In the genomic region with DNA sequence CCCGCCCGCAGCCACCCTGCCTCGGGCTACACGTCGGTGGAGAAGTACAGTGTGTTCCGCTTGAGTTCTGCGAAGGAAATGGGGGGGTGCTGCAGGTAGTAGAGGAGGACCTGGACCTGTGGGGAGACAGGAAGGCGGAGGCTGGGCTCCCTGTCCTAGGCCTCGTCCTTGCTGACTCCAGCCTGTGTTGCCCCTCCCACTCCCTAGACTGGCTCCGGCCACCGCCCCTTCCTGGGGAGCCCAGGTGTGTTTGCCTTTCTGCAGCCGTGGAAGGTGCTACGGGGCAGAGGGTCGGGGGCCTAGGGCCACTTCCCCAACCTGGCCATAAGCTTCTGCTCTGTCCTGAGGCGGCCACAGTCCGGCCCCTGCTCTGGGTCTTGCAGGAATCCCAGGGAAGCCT, we compare ENCODE assay signal across 10 cellular contexts. TPM values are rescaled to one million over a fixed set of nuclear protein-coding genes. Genes with fewer than 3 reads are reported as not detected.
DNase-seq lines count a peak whose midpoint lies in the region; ATAC-seq and TF ChIP-seq lines count a peak whose summit lies in the region.
"Had no signal": no experiment of that assay in that cellular context is flagged by ENCODE, and none has a peak within 500 bp of the region (broad histone marks: within the 10 kb centered on the region; RNA-seq: fewer than 3 reads in every experiment).

No MANE protein-coding gene starts in this region.

- no peaks in the 10 kb centered on the region for H3K9me3 ChIP-seq in lung (ENCODE audit: control insufficient read depth in 2 of 2, insufficient read depth in 1 of 2, low read length in 1 of 2)
- H3K9me3 ChIP-seq in thoracic aorta = no peaks in the 10 kb centered on the region

- H3K27ac ChIP-seq in cingulate gyrus (ENCODE audit: low read depth, low read length) (peak overlapping the region; percentile 86), lung (ENCODE audit: low read depth in 1 of 2, low read length in 1 of 2) (peak overlapping the region; percentile 67 to 85), thoracic aorta (peak overlapping the region; percentile 75 to 81)
- H3K27ac ChIP-seq: 22Rv1 had no signal

- H3K4me1 ChIP-seq in lung (ENCODE audit: control insufficient read depth in 2 of 2, insufficient read depth in 2 of 2, low read length in 2 of 2) (peaks cover 6 to 34% of the 10 kb centered on the region in 2 donors), thoracic aorta (ENCODE audit: control insufficient read depth in 1 of 2, low read depth in 2 of 2) (peaks cover 68 to 94% of the 10 kb centered on the region in 2 donors)

- no peak overlapping the region for H3K4me3 ChIP-seq in lung
- peak overlapping the region; percentile 39 for H3K4me3 ChIP-seq in thoracic aorta

- H3K27me3 ChIP-seq in lung (ENCODE audit: control insufficient read depth, insufficient read depth) (no peaks in the 10 kb centered on the region), thoracic aorta (replicated peaks; ENCODE audit: insufficient read depth) (no peaks in the 10 kb centered on the region)

- no peak for TF ChIP-seq CTCF in lung (IDR thresholded peaks at IDR 0.05; ENCODE audit: control extremely low read depth, extremely low read depth)
- no peak for TF ChIP-seq CTCF in thoracic aorta (IDR thresholded peaks at IDR 0.05)

- H3K36me3 ChIP-seq in lung (ENCODE audit: control insufficient read depth in 2 of 2, insufficient read depth in 2 of 2, low read length in 2 of 2) = peaks cover 0 to 69% of the 10 kb centered on the region in 2 donors
- H3K36me3 ChIP-seq in thoracic aorta = peaks cover 30% of the 10 kb centered on the region

- WGBS in lung, 2 donors = 63 to 81% methylated on average over 16 of the region's 16 CpGs

- DNase-seq in DMS53 (lab: John Stamatoyannopoulos, UW) = peak; percentile 18
- DNase-seq in DMS53 treated with DMSO at 0.1 percent for 48 hours (lab: John Stamatoyannopoulos, UW; ENCODE audit: unreplicated experiment) = no peak
- no peak for DNase-seq in lung (ENCODE audit: low spot score)
- DNase-seq in thoracic aorta (ENCODE audit: low spot score) = no peak
- DNase-seq in G401 (ENCODE audit: low spot score) = no peak
- DNase-seq in NCI-H146 (lab: John Stamatoyannopoulos, UW) = no peak
- DNase-seq in COR-L47 (lab: John Stamatoyannopoulos, UW) = no peak
- DNase-seq: mesenchymal stem cell had no signal

- in situ Hi-C loops in G401 (cut with HindIII; ENCODE audit: low sequenced_read_pairs) = no loop called here

- ATAC-seq in lung (ENCODE audit: insufficient read depth, low FRiP score) = no peak
- ATAC-seq in thoracic aorta (ENCODE audit: insufficient number of reproducible peaks, low FRiP score, low read depth) = no peak

RNA-seq across cellular contexts. Expression of a gene that starts 9.1 kb away (rescaled TPM):
- 10 to 100 TPM; 11.3 to 12.2 TPM for total RNA-seq in lung
- polyA plus RNA-seq in lung = 1 to 10 TPM; 7.2 to 8.4 TPM
- 10 to 100 TPM; 12.6 to 13.0 TPM for total RNA-seq in thoracic aorta
- 25.9 and 27.4 TPM in 2 replicates for total RNA-seq in G401 (2014; rRNA removed; shearing (Covaris generic))

RNA-seq across cellular contexts. Expression of a gene that starts 26.5 kb away (rescaled TPM):
- 10 to 100 TPM; 49.3 to 57.7 TPM for total RNA-seq in lung
- 10 to 100 TPM; 17.6 to 30.5 TPM for polyA plus RNA-seq in lung
- total RNA-seq in thoracic aorta = 10 to 100 TPM; 13.9 to 18.9 TPM
- 133 and 147 TPM in 2 replicates for total RNA-seq in G401 (2014; rRNA removed; shearing (Covaris generic))
